ENCODE assay signal across 8 cellular contexts in genomic region chr14:70642313-70643235, GRCh38. TPM values are rescaled to one million over a fixed set of nuclear protein-coding genes. Genes with fewer than 3 reads are reported as not detected.
DNase-seq lines count a peak whose midpoint lies in the region; ATAC-seq, FAIRE-seq and TF ChIP-seq lines count a peak whose summit lies in the region.

No MANE protein-coding gene starts in this region.

- no TSS peak for BruUV-seq in MCF 10A (replicated peaks; lab: Mats Ljungman, UMichigan)

- H3K4me1 ChIP-seq in Peyer's patch = peaks cover 0 to 14% (median 0%) of the 10 kb centered on the region in 4 donors
- H3K4me1 ChIP-seq in kidney (ENCODE audit: control insufficient read depth in 1 of 2, insufficient read depth in 1 of 2, low read depth in 1 of 2, low read length in 2 of 2) = peaks cover 0 to 4% of the 10 kb centered on the region in 2 donors

- no peaks in the 10 kb centered on the region for H3K27me3 ChIP-seq in Peyer's patch

- H3K36me3 Mint-ChIP-seq in MCF 10A (ENCODE audit: insufficient read depth, unreplicated experiment) = no peaks in the 10 kb centered on the region
- no peaks in the 10 kb centered on the region for H3K36me3 Mint-ChIP-seq in stimulated activated memory B cell treated with anti-CD40 and anti-IgM and Interleukin-4, amounts not matched to agents 10 μg/mL and 1 μg/mL and 100 μg/mL, for 72 hours

- no peaks in the 10 kb centered on the region for H3K36me3 ChIP-seq in Peyer's patch
- H3K36me3 ChIP-seq in kidney (ENCODE audit: control insufficient read depth in 1 of 2, insufficient read depth in 2 of 2, low read length in 2 of 2) = no peaks in the 10 kb centered on the region

- TF ChIP-seq CTCF in HFF-Myc (IDR thresholded peaks at IDR 0.05; ENCODE audit: low read depth, low read length, missing control alignments) (no peak), Peyer's patch (IDR thresholded peaks at IDR 0.05) (no peak), MCF 10A (IDR thresholded peaks at IDR 0.05; ENCODE audit: unreplicated experiment) (no peak), kidney (IDR thresholded peaks at IDR 0.05; ENCODE audit: borderline replicate concordance, extremely low read depth, insufficient read depth) (no peak)

- intact Hi-C loops in MCF 10A (cut with micrococcal nuclease) (loop anchor here (5.0 kb wide), 2 partner anchors 55 to 70 kb away; no protein-coding TSS in a partner anchor), kidney (cut with DNase I) (no loop called here)

- H3K9me3 Mint-ChIP-seq in MCF 10A (ENCODE audit: unreplicated experiment) = no peaks in the 10 kb centered on the region
- no peaks in the 10 kb centered on the region for H3K9me3 Mint-ChIP-seq in stimulated activated memory B cell treated with anti-CD40 and anti-IgM and Interleukin-4, amounts not matched to agents 10 μg/mL and 1 μg/mL and 100 μg/mL, for 72 hours

- H3K27me3 Mint-ChIP-seq in MCF 10A (ENCODE audit: insufficient read depth, unreplicated experiment) = peaks cover 16% of the 10 kb centered on the region
- H3K27me3 Mint-ChIP-seq in stimulated activated memory B cell treated with anti-CD40 and anti-IgM and Interleukin-4, amounts not matched to agents 10 μg/mL and 1 μg/mL and 100 μg/mL, for 72 hours = no peaks in the 10 kb centered on the region

- ATAC-seq in stimulated activated memory B cell treated with anti-CD40 and anti-IgM and Interleukin-4, amounts not matched to agents 10 μg/mL and 1 μg/mL and 100 μg/mL, for 72 hours = peak; percentile 69
- ATAC-seq in HG03175 (IDR thresholded peaks at IDR 0.05; ENCODE audit: unreplicated experiment) = no peak

- DNase-seq in HFF-Myc (ENCODE audit: extremely low read depth, low read depth) (no peak), Peyer's patch (peak in 2 of 3 donors; percentile 79 to 83), MCF 10A (ENCODE audit: unreplicated experiment) (no peak), kidney (peak; percentile 62), AG08395 (ENCODE audit: low spot score) (no peak)

- H3K9ac ChIP-seq in kidney (ENCODE audit: low read length in 2 of 2) = peak overlapping the region in 1 of 2 donors; percentile 55

- FAIRE-seq in kidney (lab: Jason Lieb, UNC) = no peak

- no peak overlapping the region for H3K27ac Mint-ChIP-seq in MCF 10A (ENCODE audit: low read depth, unreplicated experiment)
- H3K27ac Mint-ChIP-seq in stimulated activated memory B cell treated with anti-CD40 and anti-IgM and Interleukin-4, amounts not matched to agents 10 μg/mL and 1 μg/mL and 100 μg/mL, for 72 hours = peak overlapping the region; percentile 96

- H3K9me3 ChIP-seq in Peyer's patch (no peaks in the 10 kb centered on the region), kidney (ENCODE audit: control insufficient read depth in 1 of 2, low read length in 2 of 2) (no peaks in the 10 kb centered on the region)

- TF ChIP-seq POLR2A in Peyer's patch (IDR thresholded peaks at IDR 0.05) = no peak

- H3K27ac ChIP-seq in Peyer's patch (peak overlapping the region; percentile 36 to 92 (median 74)), kidney (ENCODE audit: low read depth in 2 of 2, low read length in 2 of 2) (no peak overlapping the region)

- H3K4me3 ChIP-seq in GM08714 (ENCODE audit: low read length) = peak overlapping the region; percentile 73
- H3K4me3 ChIP-seq in HFF-Myc (replicated peaks; ENCODE audit: low read depth, low read length) = peak overlapping the region; percentile 27; the same call in 1 of the 2 replicates
- H3K4me3 ChIP-seq in Peyer's patch = peak overlapping the region; percentile 63 to 83 (median 71)
- H3K4me3 ChIP-seq in kidney (ENCODE audit: low read length in 2 of 2) = peak overlapping the region; percentile 47 to 66

- no peaks in the 10 kb centered on the region for H3K4me1 Mint-ChIP-seq in MCF 10A (ENCODE audit: insufficient read depth, unreplicated experiment)
- H3K4me1 Mint-ChIP-seq in stimulated activated memory B cell treated with anti-CD40 and anti-IgM and Interleukin-4, amounts not matched to agents 10 μg/mL and 1 μg/mL and 100 μg/mL, for 72 hours = peaks cover 51% of the 10 kb centered on the region

- POLR2A ChIA-PET in MCF 10A (lab: Yijun Ruan, JAX) = interaction anchor here (1.6 kb wide), 1 partner anchor 167 kb away, joined by 10 read pairs; the partner anchor contains the start of gene MAP3K9

- CTCF ChIA-PET in MCF 10A (lab: Yijun Ruan, JAX) = interaction anchor here (0.6 to 1.0 kb wide), 2 partner anchors 13 to 772 kb away, joined by 3 to 4 read pairs; no protein-coding TSS in a partner anchor

- H3K4me3 Mint-ChIP-seq in MCF 10A (ENCODE audit: unreplicated experiment) = peak overlapping the region; percentile 62
- peak overlapping the region; percentile 92 for H3K4me3 Mint-ChIP-seq in stimulated activated memory B cell treated with anti-CD40 and anti-IgM and Interleukin-4, amounts not matched to agents 10 μg/mL and 1 μg/mL and 100 μg/mL, for 72 hours

RNA-seq across cellular contexts. Expression of gene TTC9, which starts 0.9 kb away (rescaled TPM):
- total RNA-seq in Peyer's patch = under 1 TPM; 0.35 to 0.83 (median 0.46) TPM
- total RNA-seq in MCF 10A (2022) = 0.30 and 0.37 TPM in 2 replicates
- total RNA-seq in kidney = 5.2 TPM
- 2.6 TPM for polyA plus RNA-seq in kidney (ENCODE audit: insufficient read depth, low read depth, low replicate concordance)

RNA-seq across cellular contexts. Expression of gene MED6, which starts 42.1 kb away (rescaled TPM):
- 10 to 100 TPM; 26.0 to 42.1 (median 28.1) TPM for total RNA-seq in Peyer's patch
- 41.6 and 60.8 TPM in 2 replicates for total RNA-seq in MCF 10A (2022)
- total RNA-seq in kidney = 33.0 TPM
- polyA plus RNA-seq in kidney (ENCODE audit: insufficient read depth, low read depth, low replicate concordance) = 12.2 TPM

Comparison
In these comparisons a context has a peak if more than half of its experiments do, and no peak if none do; other contexts are left out.
1. DNase-seq: peak in Peyer's patch (2 of 3) and kidney (single experiment); none in HFF-Myc (single experiment), MCF 10A (single experiment) and AG08395 (single experiment).
2. H3K27ac ChIP-seq: peak in Peyer's patch (4 of 4); none in kidney (0 of 2).
3. Peak in every context shown above with its lines, with median percentiles within 50 percentile points of each other: H3K4me3 ChIP-seq.